Comparison of ENCODE assay signal across 17 cellular contexts in the genomic region with DNA sequence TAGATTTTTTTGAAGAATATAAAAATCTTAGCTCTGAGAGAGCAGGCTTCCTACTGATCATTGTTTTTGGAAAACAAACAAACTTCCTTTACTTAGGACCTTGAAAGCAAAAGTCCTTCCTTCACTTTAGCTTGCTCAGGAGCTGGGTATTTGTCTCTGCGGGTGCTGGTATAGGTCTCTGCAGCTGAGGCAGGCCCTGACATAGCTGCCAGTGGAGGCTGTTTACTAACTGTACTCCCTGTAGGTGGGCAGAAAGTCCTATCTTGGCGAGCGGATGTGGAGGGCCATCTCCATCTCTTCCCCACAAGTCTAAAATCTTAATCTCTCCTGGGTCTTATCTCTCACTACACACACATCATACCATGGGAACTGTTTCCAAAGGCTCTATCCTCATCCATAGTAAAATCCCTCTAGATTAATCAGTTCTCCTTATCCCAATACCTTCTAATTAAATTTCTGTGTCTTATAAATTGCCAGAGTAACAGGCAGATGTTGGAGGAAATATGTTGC. TPM values are rescaled to one million over a fixed set of nuclear protein-coding genes. Genes with fewer than 3 reads are reported as not detected.
DNase-seq lines count a peak whose midpoint lies in the region; ATAC-seq, FAIRE-seq and TF ChIP-seq lines count a peak whose summit lies in the region.
"Had no signal": no experiment of that assay in that cellular context is flagged by ENCODE, and none has a peak within 500 bp of the region (broad histone marks: within the 10 kb centered on the region; RNA-seq: fewer than 3 reads in every experiment).

No MANE protein-coding gene starts in this region.

- TF ChIP-seq CTCF in keratinocyte (optimal IDR thresholded peaks at IDR 0.05 in 1 of 3, IDR thresholded peaks at IDR 0.05 in 1 of 3, conservative IDR thresholded peaks at IDR 0.05 in 1 of 3; ENCODE audit: extremely low read depth in 1 of 3, insufficient read depth in 2 of 3, low read length in 3 of 3) = no peak
- TF ChIP-seq CTCF in glutamatergic neuron (IDR thresholded peaks at IDR 0.05; ENCODE audit: partially characterized antibody, unreplicated experiment) = no peak
- no peak for TF ChIP-seq CTCF in GM13976 (IDR thresholded peaks at IDR 0.05; ENCODE audit: borderline replicate concordance, control extremely low read depth, extremely low read depth, insufficient read depth, missing control alignments)

- H3K36me3 Mint-ChIP-seq in T-helper 1 cell treated with Interleukin-12 subunit alpha and Interleukin-12 subunit beta and Interleukin-4 antibody, amounts not matched to agents 30 μg/mL and 1 μg/mL, for 36 hours (ENCODE audit: low read depth) = peaks cover 6% of the 10 kb centered on the region
- H3K36me3 Mint-ChIP-seq in activated CD8-positive, alpha-beta T cell treated with anti-CD3 and anti-CD28 coated beads, Interleukin-2, amount 10 ng/mL, durations not matched to agents 7 days and 5 days (ENCODE audit: low read depth) = peaks cover 2% of the 10 kb centered on the region
- H3K36me3 Mint-ChIP-seq in glutamatergic neuron (ENCODE audit: unreplicated experiment) = no peaks in the 10 kb centered on the region

- H3K4me2 ChIP-seq in keratinocyte (ENCODE audit: control insufficient read depth, extremely low read depth, insufficient read depth, low read depth, low read length) = no peak overlapping the region
- H3K4me2 ChIP-seq: BLaER1 treated with 17β-estradiol and CSF1 and Interleukin-3, amounts not matched to agents 10 nM and 100 nM had no signal

- peak overlapping the region; percentile 33 for H3K4me3 Mint-ChIP-seq in T-helper 1 cell treated with Interleukin-12 subunit alpha and Interleukin-12 subunit beta and Interleukin-4 antibody, amounts not matched to agents 30 μg/mL and 1 μg/mL, for 36 hours
- peak overlapping the region; percentile 9 for H3K4me3 Mint-ChIP-seq in activated CD8-positive, alpha-beta T cell treated with anti-CD3 and anti-CD28 coated beads, Interleukin-2, amount 10 ng/mL, durations not matched to agents 7 days and 5 days
- no peak overlapping the region for H3K4me3 Mint-ChIP-seq in glutamatergic neuron (ENCODE audit: unreplicated experiment)
- H3K4me3 Mint-ChIP-seq: endodermal cell had no signal

- H3K9me1 ChIP-seq in keratinocyte (ENCODE audit: control insufficient read depth, extremely low read depth, insufficient read depth, low read length) = no peaks in the 10 kb centered on the region

- no peaks in the 10 kb centered on the region for H3K9me3 ChIP-seq in keratinocyte (ENCODE audit: control insufficient read depth, low read depth, low read length)
- H3K9me3 ChIP-seq: BLaER1 treated with 17β-estradiol and CSF1 and Interleukin-3, amounts not matched to agents 10 nM and 100 nM; sigmoid colon; tibial artery had no signal

- H3K27me3 ChIP-seq in keratinocyte (ENCODE audit: control insufficient read depth, extremely low read depth, insufficient read depth, low read length) = no peaks in the 10 kb centered on the region
- H3K27me3 ChIP-seq: BLaER1 treated with 17β-estradiol and CSF1 and Interleukin-3, amounts not matched to agents 10 nM and 100 nM; sigmoid colon; tibial artery had no signal

- no peak overlapping the region for H2AFZ ChIP-seq in keratinocyte (ENCODE audit: control insufficient read depth, low read length)

- no peak for TF ChIP-seq POLR2A in H54 (IDR thresholded peaks at IDR 0.05; ENCODE audit: low read depth, low read length)

- H3K4me3 ChIP-seq in keratinocyte (ENCODE audit: control insufficient read depth in 2 of 3, extremely low read depth in 1 of 3, insufficient read depth in 2 of 3, low read depth in 1 of 3, low read length in 3 of 3) = no peak overlapping the region
- H3K4me3 ChIP-seq: BLaER1 treated with 17β-estradiol and CSF1 and Interleukin-3, amounts not matched to agents 10 nM and 100 nM; sigmoid colon; tibial artery had no signal

- DNase-seq in T-helper 1 cell (no peak), keratinocyte (ENCODE audit: low read depth, low spot score) (no peak), H54 (ENCODE audit: insufficient read length, low spot score) (no peak), glutamatergic neuron (no peak), GM13976 (ENCODE audit: low spot score) (no peak)
- DNase-seq in activated CD8-positive, alpha-beta T cell treated with anti-CD3 and anti-CD28 coated beads, Interleukin-2, amount 10 ng/mL, durations not matched to agents 7 days and 5 days = peak; percentile 37
- DNase-seq: endodermal cell, left colon, NCI-H1105, NCI-H2171, RPMI8226, sigmoid colon, tibial artery had no signal

- CTCF ChIA-PET in activated CD8-positive, alpha-beta T cell treated with anti-CD3 and anti-CD28 coated beads, Interleukin-2, amount 10 ng/mL, durations not matched to agents 7 days and 5 days (lab: Charles Lee) = interaction anchor here (0.8 to 3.8 kb wide), 6 partner anchors 22 to 235 kb away, joined by 3 to 37 read pairs (median 4); partner anchors contain the start of genes FBXO33 and TRAPPC6B

- H3K9me3 Mint-ChIP-seq in T-helper 1 cell treated with Interleukin-12 subunit alpha and Interleukin-12 subunit beta and Interleukin-4 antibody, amounts not matched to agents 30 μg/mL and 1 μg/mL, for 36 hours = peaks cover 6% of the 10 kb centered on the region
- H3K9me3 Mint-ChIP-seq in activated CD8-positive, alpha-beta T cell treated with anti-CD3 and anti-CD28 coated beads, Interleukin-2, amount 10 ng/mL, durations not matched to agents 7 days and 5 days (ENCODE audit: insufficient read depth) = no peaks in the 10 kb centered on the region
- no peaks in the 10 kb centered on the region for H3K9me3 Mint-ChIP-seq in glutamatergic neuron (ENCODE audit: unreplicated experiment)
- H3K9me3 Mint-ChIP-seq: endodermal cell had no signal

- ATAC-seq in GM18873 (IDR thresholded peaks at IDR 0.05; ENCODE audit: low FRiP score, unreplicated experiment) = peak; percentile 0
- ATAC-seq in activated CD8-positive, alpha-beta T cell treated with anti-CD3 and anti-CD28 coated beads, Interleukin-2, amount 10 ng/mL, durations not matched to agents 7 days and 5 days = peak; percentile 36

- H3K4me1 ChIP-seq in keratinocyte (ENCODE audit: control insufficient read depth, extremely low read depth, insufficient read depth, low read length) = peaks cover 7% of the 10 kb centered on the region
- H3K4me1 ChIP-seq: sigmoid colon had no signal

- H3K36me3 ChIP-seq in keratinocyte (ENCODE audit: control insufficient read depth in 2 of 2, extremely low read depth in 1 of 2, insufficient read depth in 2 of 2, low read length in 2 of 2) = no peaks in the 10 kb centered on the region
- H3K36me3 ChIP-seq: BLaER1 treated with 17β-estradiol and CSF1 and Interleukin-3, amounts not matched to agents 10 nM and 100 nM; sigmoid colon; tibial artery had no signal

- H4K20me1 ChIP-seq in keratinocyte (ENCODE audit: control insufficient read depth, extremely low read depth, insufficient read depth, low read length) = no peaks in the 10 kb centered on the region
- H4K20me1 ChIP-seq: BLaER1 treated with 17β-estradiol and CSF1 and Interleukin-3, amounts not matched to agents 10 nM and 100 nM had no signal

- H3K4me1 Mint-ChIP-seq in T-helper 1 cell treated with Interleukin-12 subunit alpha and Interleukin-12 subunit beta and Interleukin-4 antibody, amounts not matched to agents 30 μg/mL and 1 μg/mL, for 36 hours (ENCODE audit: low read depth) = peaks cover 45% of the 10 kb centered on the region
- H3K4me1 Mint-ChIP-seq in activated CD8-positive, alpha-beta T cell treated with anti-CD3 and anti-CD28 coated beads, Interleukin-2, amount 10 ng/mL, durations not matched to agents 7 days and 5 days (ENCODE audit: low read depth) = peaks cover 58% of the 10 kb centered on the region
- H3K4me1 Mint-ChIP-seq in glutamatergic neuron (ENCODE audit: low read depth, unreplicated experiment) = no peaks in the 10 kb centered on the region

- no peaks in the 10 kb centered on the region for H3K27me3 Mint-ChIP-seq in T-helper 1 cell treated with Interleukin-12 subunit alpha and Interleukin-12 subunit beta and Interleukin-4 antibody, amounts not matched to agents 30 μg/mL and 1 μg/mL, for 36 hours (ENCODE audit: low read depth)
- H3K27me3 Mint-ChIP-seq in activated CD8-positive, alpha-beta T cell treated with anti-CD3 and anti-CD28 coated beads, Interleukin-2, amount 10 ng/mL, durations not matched to agents 7 days and 5 days (ENCODE audit: low read depth) = no peaks in the 10 kb centered on the region
- H3K27me3 Mint-ChIP-seq in glutamatergic neuron (ENCODE audit: unreplicated experiment) = no peaks in the 10 kb centered on the region

- H3K79me2 ChIP-seq in keratinocyte (ENCODE audit: control insufficient read depth, insufficient read depth, low read length) = no peaks in the 10 kb centered on the region

- H3K27ac Mint-ChIP-seq in T-helper 1 cell treated with Interleukin-12 subunit alpha and Interleukin-12 subunit beta and Interleukin-4 antibody, amounts not matched to agents 30 μg/mL and 1 μg/mL, for 36 hours = peak overlapping the region; percentile 96
- peak overlapping the region; percentile 95 for H3K27ac Mint-ChIP-seq in activated CD8-positive, alpha-beta T cell treated with anti-CD3 and anti-CD28 coated beads, Interleukin-2, amount 10 ng/mL, durations not matched to agents 7 days and 5 days
- H3K27ac Mint-ChIP-seq in glutamatergic neuron (ENCODE audit: unreplicated experiment) = no peak overlapping the region
- H3K27ac Mint-ChIP-seq: endodermal cell had no signal

- dilution Hi-C loops in keratinocyte (cut with MboI; ENCODE audit: extremely low pct_ligation_motif_present, low sequenced_read_pairs) = no loop called here

- H3K27ac ChIP-seq in keratinocyte (ENCODE audit: control insufficient read depth, insufficient read depth, low read length) = peak overlapping the region; percentile 49
- H3K27ac ChIP-seq: 22Rv1; BLaER1 treated with 17β-estradiol and CSF1 and Interleukin-3, amounts not matched to agents 10 nM and 100 nM; sigmoid colon; tibial artery had no signal

- H3K9ac ChIP-seq in keratinocyte (ENCODE audit: control insufficient read depth, extremely low read depth, insufficient read depth, low read length) = no peak overlapping the region
- H3K9ac ChIP-seq: BLaER1 treated with 17β-estradiol and CSF1 and Interleukin-3, amounts not matched to agents 10 nM and 100 nM had no signal

- FAIRE-seq in keratinocyte (lab: Jason Lieb, UNC) (no peak), H54 (lab: Jason Lieb, UNC) (no peak)

- in situ Hi-C loops in GM13976 (cut with MboI; ENCODE audit: low sequenced_read_pairs, unreplicated experiment) = no loop called here

- POLR2A ChIA-PET in activated CD8-positive, alpha-beta T cell treated with anti-CD3 and anti-CD28 coated beads, Interleukin-2, amount 10 ng/mL, durations not matched to agents 7 days and 5 days (lab: Charles Lee) = interaction anchor here (0.5 to 5.2 kb wide), 15 partner anchors 11 to 206 kb away, joined by 3 to 42 read pairs (median 4); partner anchors contain the start of genes FBXO33, GEMIN2, PNN and TRAPPC6B

RNA-seq across cellular contexts. Expression of gene MIA2, which starts 4.1 kb away (rescaled TPM):
- 10 to 100 TPM; 18.6 to 21.2 TPM for total RNA-seq in activated CD8-positive, alpha-beta T cell treated with anti-CD3 and anti-CD28 coated beads, Interleukin-2, amount 10 ng/mL, durations not matched to agents 7 days and 5 days
- polyA plus RNA-seq in keratinocyte = 12.9 to 21.9 TPM (median 21.0 TPM) in 3 replicates
- polyA plus RNA-seq in keratinocyte (2011; ENCODE audit: low read depth) = 53.1 TPM
- 10.1 and 18.4 TPM in 2 replicates for polyA plus RNA-seq in keratinocyte (2011; cell fraction: cytosol; rRNA removed)
- polyA plus RNA-seq in keratinocyte (2011; cell fraction: nucleus; rRNA removed) = 28.1 and 36.2 TPM in 2 replicates
- 11.3 and 21.1 TPM in 2 replicates for polyA plus RNA-seq in keratinocyte (2012; ENCODE audit: low replicate concordance)
- 3.0 to 12.7 TPM (median 11.3 TPM) in 3 replicates for polyA minus RNA-seq in keratinocyte
- 7.7 TPM for polyA minus RNA-seq in keratinocyte (2011; cell fraction: cytosol; rRNA and poly(A)+ RNA removed)
- 14.9 and 22.6 TPM in 2 replicates for polyA minus RNA-seq in keratinocyte (2011; cell fraction: nucleus; rRNA and poly(A)+ RNA removed)
- total RNA-seq in glutamatergic neuron (ENCODE audit: unreplicated experiment) = 9.7 TPM

RNA-seq across cellular contexts. Expression of gene PNN, which starts 54.6 kb away (rescaled TPM):
- 100 to 1,000 TPM in 1 of 2 experiments, 10 to 100 TPM in 1; 94.1 to 103 TPM for total RNA-seq in activated CD8-positive, alpha-beta T cell treated with anti-CD3 and anti-CD28 coated beads, Interleukin-2, amount 10 ng/mL, durations not matched to agents 7 days and 5 days
- 14.8 to 30.6 TPM (median 16.2 TPM) in 3 replicates for polyA plus RNA-seq in keratinocyte
- polyA plus RNA-seq in keratinocyte (2011; ENCODE audit: low read depth) = 181 TPM
- 7.9 TPM in 2 replicates for polyA plus RNA-seq in keratinocyte (2011; cell fraction: cytosol; rRNA removed)
- polyA plus RNA-seq in keratinocyte (2011; cell fraction: nucleus; rRNA removed) = 82.9 and 93.0 TPM in 2 replicates
- polyA plus RNA-seq in keratinocyte (2012; ENCODE audit: low replicate concordance) = 35.7 and 37.3 TPM in 2 replicates
- polyA minus RNA-seq in keratinocyte = 6.1 to 15.6 TPM (median 14.7 TPM) in 3 replicates
- 3.8 TPM for polyA minus RNA-seq in keratinocyte (2011; cell fraction: cytosol; rRNA and poly(A)+ RNA removed)
- polyA minus RNA-seq in keratinocyte (2011; cell fraction: nucleus; rRNA and poly(A)+ RNA removed) = 7.9 and 17.8 TPM in 2 replicates
- total RNA-seq in glutamatergic neuron (ENCODE audit: unreplicated experiment) = 102 TPM

RNA-seq across cellular contexts. Expression of gene TRAPPC6B, which starts 59.5 kb away (rescaled TPM):
- 10 to 100 TPM; 25.8 to 26.1 TPM for total RNA-seq in activated CD8-positive, alpha-beta T cell treated with anti-CD3 and anti-CD28 coated beads, Interleukin-2, amount 10 ng/mL, durations not matched to agents 7 days and 5 days
- polyA plus RNA-seq in keratinocyte = 16.2 to 21.7 TPM (median 18.4 TPM) in 3 replicates
- polyA plus RNA-seq in keratinocyte (2011; ENCODE audit: low read depth) = 30.2 TPM
- 11.4 and 20.5 TPM in 2 replicates for polyA plus RNA-seq in keratinocyte (2011; cell fraction: cytosol; rRNA removed)
- 17.4 and 22.4 TPM in 2 replicates for polyA plus RNA-seq in keratinocyte (2011; cell fraction: nucleus; rRNA removed)
- 12.8 and 20.1 TPM in 2 replicates for polyA plus RNA-seq in keratinocyte (2012; ENCODE audit: low replicate concordance)
- polyA minus RNA-seq in keratinocyte = 7.6 to 15.0 TPM (median 8.8 TPM) in 3 replicates
- 15.3 TPM for polyA minus RNA-seq in keratinocyte (2011; cell fraction: cytosol; rRNA and poly(A)+ RNA removed)
- 8.7 and 17.5 TPM in 2 replicates for polyA minus RNA-seq in keratinocyte (2011; cell fraction: nucleus; rRNA and poly(A)+ RNA removed)
- total RNA-seq in glutamatergic neuron (ENCODE audit: unreplicated experiment) = 47.4 TPM
